ENCODE assay signal across 16 cellular contexts in genomic region chr16:48003226-48003907, GRCh38.
A peak's percentile ranks its signal among the peaks of the same experiment; 100 is the strongest.
DNase-seq lines count a peak whose midpoint lies in the region; ATAC-seq and TF ChIP-seq lines count a peak whose summit lies in the region.
"Had no signal": no experiment of that assay in that cellular context is flagged by ENCODE, and none has a peak within 500 bp of the region (broad histone marks: within the 10 kb centered on the region; RNA-seq: fewer than 3 reads in every experiment).

No MANE protein-coding gene starts in this region.

- H3K4me2 ChIP-seq in PC-9 (no peak overlapping the region), PC-3 (ENCODE audit: low read length) (no peak overlapping the region)

- POLR2A ChIA-PET in AG04449 (lab: Yijun Ruan, JAX), result no interaction called here
- POLR2A ChIA-PET in PC-9 (lab: Charles Lee; ENCODE audit: unreplicated experiment), result no interaction called here
- POLR2A ChIA-PET in PC-3 (lab: Charles Lee; ENCODE audit: unreplicated experiment), result no interaction called here

- H3K27ac ChIP-seq in ectodermal cell (ENCODE audit: insufficient read depth, low read depth, low read length, poor library complexity, severe bottlenecking) (peak overlapping the region; percentile 39), PC-9 (no peak overlapping the region), PC-3 (ENCODE audit: low read length) (no peak overlapping the region)
- H3K27ac ChIP-seq: heart right ventricle had no signal

- H3F3A ChIP-seq in PC-9 (ENCODE audit: insufficient read depth, low read depth) (no peaks in the 10 kb centered on the region), PC-3 (ENCODE audit: low read length, unreplicated experiment) (no peaks in the 10 kb centered on the region)

- TF ChIP-seq CTCF in AG04449 (IDR thresholded peaks at IDR 0.05; ENCODE audit: insufficient read depth, low read length, missing control alignments), result no peak
- no peak for TF ChIP-seq CTCF in PC-9 (conservative IDR thresholded peaks at IDR 0.05)
- no peak for TF ChIP-seq CTCF in PC-3 (conservative IDR thresholded peaks at IDR 0.05; ENCODE audit: low read depth, low read length)

- intact Hi-C loops in PC-9 (cut with micrococcal nuclease; ENCODE audit: unreplicated experiment), result no loop called here
- intact Hi-C loops in PC-3 (cut with micrococcal nuclease), result no loop called here

- H4K20me1 ChIP-seq in PC-9 (ENCODE audit: insufficient read depth), result no peaks in the 10 kb centered on the region
- H4K20me1 ChIP-seq in PC-3 (ENCODE audit: low read length), result no peaks in the 10 kb centered on the region

- H3K79me2 ChIP-seq in PC-9 (ENCODE audit: low read depth), result no peaks in the 10 kb centered on the region
- no peaks in the 10 kb centered on the region for H3K79me2 ChIP-seq in PC-3 (ENCODE audit: low read length)

- H3K9me2 ChIP-seq in PC-9 (ENCODE audit: insufficient read depth), result no peaks in the 10 kb centered on the region
- H3K9me2 ChIP-seq in PC-3 (replicated peaks; ENCODE audit: low read length), result no peaks in the 10 kb centered on the region

- 91 to 92% methylated on average over 3 to 4 of the region's 4 CpGs for WGBS in ectodermal cell, 2 experiments

- CTCF ChIA-PET in AG04449 (lab: Yijun Ruan, JAX), result interaction anchor here (0.9 to 1.0 kb wide), 2 partner anchors 23 to 162 kb away, joined by 3 read pairs; no protein-coding TSS in a partner anchor
- CTCF ChIA-PET in PC-9 (lab: Charles Lee), result no interaction called here
- CTCF ChIA-PET in PC-3 (lab: Charles Lee), result no interaction called here

- H2AFZ ChIP-seq in PC-9, result no peak overlapping the region
- H2AFZ ChIP-seq in PC-3 (ENCODE audit: low read length), result no peak overlapping the region

- no TSS peak for BruUV-seq in PC-9 (replicated peaks; lab: Mats Ljungman, UMichigan)
- no TSS peak for BruUV-seq in PC-3 (replicated peaks; lab: Mats Ljungman, UMichigan)

- DNase-seq in AG04449 (ENCODE audit: low read depth, low spot score) (peak; percentile 10), NCI-H446 (lab: John Stamatoyannopoulos, UW) (peak; percentile 61 to 79), kidney tubule cell (ENCODE audit: low spot score) (peak; percentile 98), PC-9 (no peak), PC-3 (no peak), HuH-7 (ENCODE audit: low spot score) (no peak)
- DNase-seq: activated CD8-positive, alpha-beta memory T cell treated with anti-CD3 and anti-CD28 coated beads, Interleukin-2, amount 50 U/mL, for 4 hours; activated naive CD4-positive, alpha-beta T cell treated with anti-CD3 and anti-CD28 coated beads, Interleukin-2, amount 10 ng/mL, durations not matched to agents 7 days and 5 days; central memory CD4-positive, alpha-beta T cell; heart right ventricle; MM.1S; NCI-H2081 had no signal

- no peak overlapping the region for H3K4me3 ChIP-seq in AG04449 (ENCODE audit: low read depth, low read length)
- no peak overlapping the region for H3K4me3 ChIP-seq in ectodermal cell (ENCODE audit: insufficient read depth, low read depth, low read length)
- no peak overlapping the region for H3K4me3 ChIP-seq in PC-9
- no peak overlapping the region for H3K4me3 ChIP-seq in PC-3 (ENCODE audit: low read length)
- H3K4me3 ChIP-seq: heart right ventricle, lung had no signal

- no peak overlapping the region for H3K9ac ChIP-seq in PC-3 (ENCODE audit: low read length)

- H3K27me3 ChIP-seq in ectodermal cell (ENCODE audit: control insufficient read depth, insufficient read depth, low read length, poor library complexity, severe bottlenecking) (no peaks in the 10 kb centered on the region), PC-9 (ENCODE audit: insufficient read depth, low read depth) (no peaks in the 10 kb centered on the region), PC-3 (ENCODE audit: low read length) (no peaks in the 10 kb centered on the region)
- H3K27me3 ChIP-seq: heart right ventricle had no signal

- ATAC-seq in HG02970 (IDR thresholded peaks at IDR 0.05; ENCODE audit: low FRiP score, unreplicated experiment) (no peak), PC-3 (no peak)
- ATAC-seq: activated CD4-positive, CD25-positive, alpha-beta regulatory T cell treated with anti-CD3 and anti-CD28 coated beads, Interleukin-2, amount 50 U/mL, for 24 hours; heart right ventricle had no signal

- H3K4me1 ChIP-seq in ectodermal cell (ENCODE audit: control insufficient read depth, insufficient read depth, low read length), result peaks cover 14% of the 10 kb centered on the region
- H3K4me1 ChIP-seq in PC-9 (replicated peaks; ENCODE audit: insufficient read depth), result no peaks in the 10 kb centered on the region
- no peaks in the 10 kb centered on the region for H3K4me1 ChIP-seq in PC-3 (ENCODE audit: insufficient read depth, low read length)
- H3K4me1 ChIP-seq: heart right ventricle had no signal

- H3K9me3 ChIP-seq in ectodermal cell (ENCODE audit: control insufficient read depth, low read length), result no peaks in the 10 kb centered on the region
- no peaks in the 10 kb centered on the region for H3K9me3 ChIP-seq in PC-9 (ENCODE audit: insufficient read depth, low read depth)
- H3K9me3 ChIP-seq in PC-3 (ENCODE audit: low read length), result no peaks in the 10 kb centered on the region

- H3K36me3 ChIP-seq in ectodermal cell (ENCODE audit: control insufficient read depth, insufficient read depth, low read length), result no peaks in the 10 kb centered on the region
- H3K36me3 ChIP-seq in PC-9 (ENCODE audit: low read depth), result no peaks in the 10 kb centered on the region
- no peaks in the 10 kb centered on the region for H3K36me3 ChIP-seq in PC-3 (ENCODE audit: low read depth, low read length)
- H3K36me3 ChIP-seq: heart right ventricle had no signal

Comparison
In these comparisons a context has a peak if more than half of its experiments do, and no peak if none do; other contexts are left out.
1. DNase-seq: peak in AG04449 (single experiment), NCI-H446 (2 of 2) and kidney tubule cell (single experiment); none in PC-9 (0 of 2), PC-3 (single experiment) and HuH-7 (single experiment).